Comparison of ENCODE assay signal across 12 cellular contexts in genomic region chr12:49961111-49961922, GRCh38. TPM values are rescaled to one million over a fixed set of nuclear protein-coding genes. Genes with fewer than 3 reads are reported as not detected.
DNase-seq lines count a peak whose midpoint lies in the region; ATAC-seq, FAIRE-seq and TF ChIP-seq lines count a peak whose summit lies in the region.
"Had no signal": no experiment of that assay in that cellular context is flagged by ENCODE, and none has a peak within 500 bp of the region (broad histone marks: within the 10 kb centered on the region; RNA-seq: fewer than 3 reads in every experiment).

AQP5 (plus strand) TSS chr12:49961872; CDS start chr12:49962018, 146 bp downstream.

- FAIRE-seq in urothelium cell line (lab: Jason Lieb, UNC): no peak

- peak within 1 kb of the TSS; percentile 82 for H3K4me3 Mint-ChIP-seq in endothelial cell (ENCODE audit: unreplicated experiment)
- H3K4me3 Mint-ChIP-seq in natural killer cell treated with Interleukin-12 subunit alpha and Interleukin-12 subunit beta and Interleukin-15 and Interleukin-18, amount 100 ng/mL, for 72 hours: peak within 1 kb of the TSS; percentile 32

- H3K9me3 Mint-ChIP-seq in endothelial cell (ENCODE audit: unreplicated experiment): no peaks in the 10 kb centered on the region
- H3K9me3 Mint-ChIP-seq in natural killer cell treated with Interleukin-12 subunit alpha and Interleukin-12 subunit beta and Interleukin-15 and Interleukin-18, amount 100 ng/mL, for 72 hours: no peaks in the 10 kb centered on the region

- H3K9me3 ChIP-seq in AG04450 (ENCODE audit: control insufficient read depth, insufficient read depth, low read length): no peaks in the 10 kb centered on the region; the same call in 1 of the 2 replicates
- H3K9me3 ChIP-seq in HUES48 (ENCODE audit: control insufficient read depth, insufficient read depth, low read length): no peaks in the 10 kb centered on the region
- no peaks in the 10 kb centered on the region for H3K9me3 ChIP-seq in mucosa of descending colon

- peaks cover 7% of the 10 kb centered on the region for H3K36me3 Mint-ChIP-seq in endothelial cell (ENCODE audit: low read depth, unreplicated experiment)
- H3K36me3 Mint-ChIP-seq in natural killer cell treated with Interleukin-12 subunit alpha and Interleukin-12 subunit beta and Interleukin-15 and Interleukin-18, amount 100 ng/mL, for 72 hours: peaks cover 7% of the 10 kb centered on the region

- TF ChIP-seq CTCF in AG04450 (IDR thresholded peaks at IDR 0.05; ENCODE audit: low read depth, low read length) (no peak), endothelial cell (IDR thresholded peaks at IDR 0.05; ENCODE audit: unreplicated experiment) (no peak), mucosa of descending colon (IDR thresholded peaks at IDR 0.05) (no peak)

- H3K27ac Mint-ChIP-seq in endothelial cell (ENCODE audit: unreplicated experiment): peak within 1 kb of the TSS; percentile 50
- H3K27ac Mint-ChIP-seq in natural killer cell treated with Interleukin-12 subunit alpha and Interleukin-12 subunit beta and Interleukin-15 and Interleukin-18, amount 100 ng/mL, for 72 hours: no peak within 1 kb of the TSS

- peak in 1 of 2 donors; percentile 3 for ATAC-seq in natural killer cell treated with Interleukin-12 subunit alpha and Interleukin-12 subunit beta and Interleukin-15 and Interleukin-18, amount 100 ng/mL, for 72 hours
- ATAC-seq in mucosa of descending colon: no peak

- peaks cover 27% of the 10 kb centered on the region for H3K27me3 Mint-ChIP-seq in endothelial cell (ENCODE audit: unreplicated experiment)
- peaks cover 56 to 66% of the 10 kb centered on the region in 2 donors for H3K27me3 Mint-ChIP-seq in natural killer cell treated with Interleukin-12 subunit alpha and Interleukin-12 subunit beta and Interleukin-15 and Interleukin-18, amount 100 ng/mL, for 72 hours

- H3K36me3 ChIP-seq in HUES48 (ENCODE audit: control insufficient read depth, insufficient read depth, low read length) (no peaks in the 10 kb centered on the region), mucosa of descending colon (ENCODE audit: low read depth) (no peaks in the 10 kb centered on the region)

- no peak for DNase-seq in AG04450 (ENCODE audit: low read depth, low spot score)
- DNase-seq in endothelial cell (ENCODE audit: low spot score): no peak
- no peak for DNase-seq in natural killer cell treated with Interleukin-12 subunit alpha and Interleukin-12 subunit beta and Interleukin-15 and Interleukin-18, amount 100 ng/mL, for 72 hours (ENCODE audit: low spot score)
- no peak for DNase-seq in mucosa of descending colon
- DNase-seq in urothelium cell line (ENCODE audit: low spot score): no peak
- no peak for DNase-seq in NCI-H1436 treated with DMSO at 0.1 percent for 48 hours (lab: John Stamatoyannopoulos, UW)
- no peak for DNase-seq in NCI-H524 (lab: John Stamatoyannopoulos, UW)
- DNase-seq: GDM1; NCI-H1092 treated with DMSO at 0.1 percent for 48 hours; stimulated activated CD4-positive, alpha-beta T cell treated with anti-CD3 and anti-CD28 coated beads, Interleukin-2, amount 100 ng/mL, for 48 hours had no signal

- CTCF ChIA-PET in AG04450 (lab: Charles Lee): interaction anchor here (0.6 to 3.5 kb wide), 5 partner anchors 14 to 220 kb away, joined by 3 to 21 read pairs (median 3); partner anchors contain the start of gene TMBIM6

- H3K27ac ChIP-seq in AG04450 (ENCODE audit: low read depth, low read length): no peak within 1 kb of the TSS
- H3K27ac ChIP-seq in HUES48 (ENCODE audit: low read depth, low read length): no peak within 1 kb of the TSS

- intact Hi-C loops in mucosa of descending colon (cut with DNase I, micrococcal nuclease): loop anchor here in 1 of 2 donors (10.0 kb wide), 1 partner anchor 93 kb away; the partner anchor contains the start of gene ASIC1

- peaks cover 17% of the 10 kb centered on the region for H3K4me1 ChIP-seq in HUES48 (ENCODE audit: control insufficient read depth, insufficient read depth, low read length)
- no peaks in the 10 kb centered on the region for H3K4me1 ChIP-seq in mucosa of descending colon (ENCODE audit: low read depth)

- POLR2A ChIA-PET in AG04450 (lab: Yijun Ruan, JAX): no interaction called here

- H3K4me3 ChIP-seq in AG04450 (ENCODE audit: low read depth, low read length) (peak within 1 kb of the TSS; percentile 10; the same call in 1 of the 2 replicates), HUES48 (ENCODE audit: low read depth, low read length) (peak within 1 kb of the TSS; percentile 48), mucosa of descending colon (no peak within 1 kb of the TSS)

- H3K9ac ChIP-seq in HUES48 (ENCODE audit: low read depth, low read length): no peak within 1 kb of the TSS

- H3K27me3 ChIP-seq in AG04450 (ENCODE audit: control insufficient read depth, insufficient read depth, low read length) (peaks cover 88% of the 10 kb centered on the region), HUES48 (ENCODE audit: control insufficient read depth, insufficient read depth, low read length) (peaks cover 83% of the 10 kb centered on the region)

- H3K4me1 Mint-ChIP-seq in endothelial cell (ENCODE audit: unreplicated experiment): peaks cover 19% of the 10 kb centered on the region
- H3K4me1 Mint-ChIP-seq in natural killer cell treated with Interleukin-12 subunit alpha and Interleukin-12 subunit beta and Interleukin-15 and Interleukin-18, amount 100 ng/mL, for 72 hours (ENCODE audit: low read depth in 2 of 2): peaks cover 6% of the 10 kb centered on the region in 2 donors

RNA-seq across cellular contexts. Expression of gene AQP5, which starts in this region (rescaled TPM):
- polyA plus RNA-seq in AG04450 (2011; rRNA removed): not detected in 2 replicates
- polyA minus RNA-seq in AG04450 (2011; rRNA and poly(A)+ RNA removed): not detected in 2 replicates
- 0.26 TPM for total RNA-seq in endothelial cell (ENCODE audit: unreplicated experiment)
- total RNA-seq in natural killer cell treated with Interleukin-12 subunit alpha and Interleukin-12 subunit beta and Interleukin-15 and Interleukin-18, amount 100 ng/mL, for 72 hours: not detected
- total RNA-seq in mucosa of descending colon: not detected
- total RNA-seq: epithelial cell of proximal tubule had no signal
